8 cellular contexts compared by ENCODE assay signal in the genomic region with DNA sequence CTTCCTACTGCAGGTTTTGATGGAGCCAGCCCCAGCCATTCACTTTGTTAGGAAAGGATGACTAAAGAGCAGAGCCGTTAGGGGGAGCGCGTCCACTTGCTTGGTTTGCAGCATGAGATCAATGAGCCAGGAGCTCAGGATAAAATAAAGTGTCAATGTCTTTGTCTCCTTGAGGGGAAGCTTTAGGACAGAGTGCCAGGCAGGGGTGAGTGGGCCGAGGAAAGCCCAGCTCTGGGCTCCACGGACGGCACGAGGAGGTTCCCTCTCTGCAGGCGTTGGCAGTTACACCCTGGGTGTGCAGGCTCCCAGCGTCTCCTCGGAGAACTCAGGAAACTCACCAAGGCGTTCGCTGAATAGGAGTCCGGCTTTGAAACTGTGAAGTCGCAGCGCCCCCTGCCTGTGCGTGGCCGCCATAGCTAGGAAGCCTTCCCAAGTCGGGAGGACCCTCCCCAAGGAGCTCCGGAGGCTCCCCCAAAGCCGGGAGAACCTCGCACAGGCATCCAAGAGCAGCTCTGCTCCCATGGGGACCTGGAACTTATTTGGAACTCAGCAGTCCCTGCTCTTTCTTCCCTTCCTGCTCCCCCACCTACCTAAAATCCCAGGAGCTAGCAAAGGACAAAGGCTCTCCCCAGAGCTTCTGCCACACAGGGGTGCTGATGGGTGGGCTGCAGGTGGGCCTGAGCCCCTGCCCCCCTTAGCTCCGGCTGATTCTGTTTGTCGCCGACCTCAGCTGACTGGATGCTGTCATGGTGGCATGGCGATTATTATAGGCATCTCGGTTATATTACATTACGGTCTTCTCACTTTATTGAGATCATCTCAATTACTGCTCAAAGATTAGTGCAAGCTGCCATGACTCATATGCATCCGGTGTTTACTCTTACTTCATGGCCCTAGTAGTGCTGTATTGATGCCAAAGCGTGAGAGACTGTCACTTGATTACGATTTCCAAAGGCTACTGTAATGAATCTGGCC. TPM values are rescaled to one million over a fixed set of nuclear protein-coding genes. Genes with fewer than 3 reads are reported as not detected.
DNase-seq lines count a peak whose midpoint lies in the region; ATAC-seq and TF ChIP-seq lines count a peak whose summit lies in the region.

No MANE protein-coding gene starts in this region.

- no peaks in the 10 kb centered on the region for H4K20me1 ChIP-seq in SK-N-SH (ENCODE audit: insufficient read depth)

- H3K27ac ChIP-seq in SK-N-SH (ENCODE audit: low read depth in 2 of 2, low read length in 1 of 2) = no peak overlapping the region
- H3K27ac ChIP-seq in cardiac muscle cell = no peak overlapping the region
- no peak overlapping the region for H3K27ac ChIP-seq in transverse colon

- no peak overlapping the region for H2AFZ ChIP-seq in SK-N-SH (ENCODE audit: low read depth)

- H3K9me3 ChIP-seq in SK-N-SH (no peaks in the 10 kb centered on the region), cardiac muscle cell (ENCODE audit: low read depth) (no peaks in the 10 kb centered on the region), transverse colon (no peaks in the 10 kb centered on the region)

- H3K27ac Mint-ChIP-seq in activated naive CD8-positive, alpha-beta T cell treated with anti-CD3 and anti-CD28 coated beads, Interleukin-2, amount 10 ng/mL, durations not matched to agents 7 days and 5 days = no peak overlapping the region

- no peak overlapping the region for H3K9ac ChIP-seq in SK-N-SH

- TF ChIP-seq RAD21 in SK-N-SH (IDR thresholded peaks at IDR 0.05; ENCODE audit: low read length) = peak; percentile 90

- in situ Hi-C loops in transverse colon (cut with MboI; ENCODE audit: low pct_ligation_motif_present in 1 of 4, low pct_unique_long_range_greater_than_20kb in 1 of 4, low sequenced_read_pairs in 3 of 4) = loop anchor here (5.0 to 25.0 kb wide), 7 partner anchors 156 to 839 kb away; no protein-coding TSS in a partner anchor

- intact Hi-C loops in transverse colon (cut with DNase I; ENCODE audit: low total_unique reads) = loop anchor here (2.0 to 5.0 kb wide), 2 partner anchors 294 to 454 kb away; no protein-coding TSS in a partner anchor

- H3F3A ChIP-seq in SK-N-SH (replicated peaks; ENCODE audit: insufficient read depth) = no peaks in the 10 kb centered on the region

- peaks cover 92% of the 10 kb centered on the region for H3K27me3 Mint-ChIP-seq in activated naive CD8-positive, alpha-beta T cell treated with anti-CD3 and anti-CD28 coated beads, Interleukin-2, amount 10 ng/mL, durations not matched to agents 7 days and 5 days

- TF ChIP-seq POLR2A in transverse colon (IDR thresholded peaks at IDR 0.05) = no peak

- WGBS in SK-N-SH (ENCODE audit: low lambda C conversion rate) = 3% methylated on average over 27 of the region's 30 CpGs
- WGBS in transverse colon (ENCODE audit: low coverage in 1 of 2), 2 donors = 9 to 19% methylated on average over 3 to 28 of the region's 30 CpGs

- H3K9me3 Mint-ChIP-seq in activated naive CD8-positive, alpha-beta T cell treated with anti-CD3 and anti-CD28 coated beads, Interleukin-2, amount 10 ng/mL, durations not matched to agents 7 days and 5 days = no peaks in the 10 kb centered on the region

- no peaks in the 10 kb centered on the region for H3K79me2 ChIP-seq in SK-N-SH (ENCODE audit: insufficient read depth)

- TF ChIP-seq EP300 in SK-N-SH (IDR thresholded peaks at IDR 0.05; ENCODE audit: borderline replicate concordance in 1 of 2, low read depth in 1 of 2, low read length in 1 of 2) = no peak
- TF ChIP-seq EP300 in transverse colon (IDR thresholded peaks at IDR 0.05; ENCODE audit: low read depth) = no peak

- H3K9me2 ChIP-seq in SK-N-SH = no peaks in the 10 kb centered on the region

- DNase-seq in NAMALWA (ENCODE audit: low spot score) (peak; percentile 82), SK-N-SH (peak; percentile 82), cardiac muscle cell (ENCODE audit: low read depth in 1 of 2, low spot score in 1 of 2) (peak; percentile 89 to 91), pons (ENCODE audit: low spot score) (peak; percentile 79), transverse colon (peak; percentile 85)
- peak; percentile 79 for DNase-seq in activated naive CD8-positive, alpha-beta T cell treated with anti-CD3 and anti-CD28 coated beads, Interleukin-2, amount 10 ng/mL, durations not matched to agents 7 days and 5 days

- TF ChIP-seq CTCF in GM12873 (IDR thresholded peaks at IDR 0.05; ENCODE audit: insufficient read depth, low read depth, low read length, missing control alignments) (peak; percentile 93), SK-N-SH (IDR thresholded peaks at IDR 0.05) (peak; percentile 92), cardiac muscle cell (IDR thresholded peaks at IDR 0.05; ENCODE audit: low read depth, low read length) (peak; percentile 95), transverse colon (IDR thresholded peaks at IDR 0.05) (peak; percentile 91 to 94 (median 94))

- H3K4me3 ChIP-seq in SK-N-SH (ENCODE audit: low read depth in 2 of 2, low read length in 1 of 2) (peak overlapping the region; percentile 29 to 58), cardiac muscle cell (peak overlapping the region; percentile 16), transverse colon (peak overlapping the region in 1 of 4 donors; percentile 25)

- H3K36me3 Mint-ChIP-seq in activated naive CD8-positive, alpha-beta T cell treated with anti-CD3 and anti-CD28 coated beads, Interleukin-2, amount 10 ng/mL, durations not matched to agents 7 days and 5 days = no peaks in the 10 kb centered on the region

- H3K36me3 ChIP-seq in SK-N-SH (replicated peaks in 1 of 2; ENCODE audit: control insufficient read depth in 1 of 2, insufficient read depth in 2 of 2, low read length in 1 of 2) (no peaks in the 10 kb centered on the region), cardiac muscle cell (no peaks in the 10 kb centered on the region), transverse colon (no peaks in the 10 kb centered on the region)

- H3K4me1 ChIP-seq in SK-N-SH (ENCODE audit: control insufficient read depth in 1 of 2, insufficient read depth in 2 of 2, low read depth in 1 of 2, low read length in 1 of 2) (peaks cover 0 to 2% of the 10 kb centered on the region in 2 experiments; a peak in 1 of 4 replicates), cardiac muscle cell (ENCODE audit: low read depth) (no peaks in the 10 kb centered on the region), transverse colon (peaks cover 0 to 19% (median 12%) of the 10 kb centered on the region in 4 donors)

- CTCF ChIA-PET in SK-N-SH (lab: Yijun Ruan, JAX) = interaction anchor here (0.6 to 10.6 kb wide), 111 partner anchors 8 to 1003 kb away, joined by 3 to 207 read pairs (median 4); a partner anchor contains a TSS

- H3K4me2 ChIP-seq in SK-N-SH = peak overlapping the region; percentile 77

- H3K27me3 ChIP-seq in SK-N-SH (ENCODE audit: insufficient read depth) = peaks cover 46% of the 10 kb centered on the region
- H3K27me3 ChIP-seq in cardiac muscle cell = peaks cover 96% of the 10 kb centered on the region
- peaks cover 65% of the 10 kb centered on the region for H3K27me3 ChIP-seq in transverse colon

- POLR2A ChIA-PET in SK-N-SH (lab: Yijun Ruan, JAX) = no interaction called here
- POLR2A ChIA-PET in activated naive CD8-positive, alpha-beta T cell treated with anti-CD3 and anti-CD28 coated beads, Interleukin-2, amount 10 ng/mL, durations not matched to agents 7 days and 5 days (lab: Charles Lee) = interaction anchor here (0.8 kb wide), 1 partner anchor 447 kb away, joined by 3 read pairs; no protein-coding TSS in a partner anchor

- ATAC-seq in activated naive CD8-positive, alpha-beta T cell treated with anti-CD3 and anti-CD28 coated beads, Interleukin-2, amount 10 ng/mL, durations not matched to agents 7 days and 5 days (ENCODE audit: low read depth) = peak; percentile 62
- ATAC-seq in HG03280 (IDR thresholded peaks at IDR 0.05; ENCODE audit: unreplicated experiment) = no peak

- H3K4me1 Mint-ChIP-seq in activated naive CD8-positive, alpha-beta T cell treated with anti-CD3 and anti-CD28 coated beads, Interleukin-2, amount 10 ng/mL, durations not matched to agents 7 days and 5 days = peaks cover 9% of the 10 kb centered on the region

- H3K4me3 Mint-ChIP-seq in activated naive CD8-positive, alpha-beta T cell treated with anti-CD3 and anti-CD28 coated beads, Interleukin-2, amount 10 ng/mL, durations not matched to agents 7 days and 5 days = peak overlapping the region; percentile 25

TF ChIP-seq in SK-N-SH, 30 proteins besides CTCF, POLR2A, EP300 and RAD21:
- TF ChIP-seq SMC3 (IDR thresholded peaks at IDR 0.05; ENCODE audit: low read depth, low read length) (peak; percentile 91), ELF1 (IDR thresholded peaks at IDR 0.05) (no peak)
TF ChIP-seq in SK-N-SH: peak in this region for 1.

RNA-seq across cellular contexts. Expression of a gene that starts 34.4 kb away (rescaled TPM):
- polyA plus RNA-seq in SK-N-SH (2012; rRNA removed) (not detected in 2 replicates), cardiac muscle cell (not detected in 2 replicates)
- polyA plus RNA-seq in SK-N-SH (2012; cell fraction: cytosol; rRNA removed) = not detected in 2 replicates
- not detected in 2 replicates for polyA plus RNA-seq in SK-N-SH (2012; cell fraction: nucleus; rRNA removed)
- not detected for total RNA-seq in activated naive CD8-positive, alpha-beta T cell treated with anti-CD3 and anti-CD28 coated beads, Interleukin-2, amount 10 ng/mL, durations not matched to agents 7 days and 5 days
- total RNA-seq in cardiac muscle cell (not detected in 2 replicates), transverse colon (not detected)
